1 cellular context compared by ENCODE assay signal in the genomic region with DNA sequence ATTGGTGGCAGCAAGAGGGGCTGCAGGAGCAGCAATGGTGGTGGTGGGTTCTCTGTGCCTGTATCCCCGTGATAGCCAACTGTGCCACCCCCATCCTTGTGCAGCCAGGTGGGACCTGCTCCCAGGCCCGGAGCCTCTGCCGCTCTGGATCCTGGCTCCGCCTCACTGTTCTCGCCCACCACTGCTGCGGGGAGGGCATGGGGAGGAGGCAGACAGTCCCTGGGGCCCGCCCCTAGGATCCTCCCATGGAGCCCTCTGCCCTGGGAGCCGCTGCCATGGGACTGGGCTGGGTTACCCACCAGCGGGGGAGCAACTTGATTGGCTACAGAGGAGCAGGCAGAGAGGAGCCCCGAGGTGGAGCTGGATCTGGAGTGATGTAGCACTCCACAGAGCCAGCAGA.
TF ChIP-seq lines count a peak whose summit lies in the region.

No MANE protein-coding gene starts in this region.

TF ChIP-seq in GM23338, 12 proteins besides CTCF, POLR2A, EP300 and RAD21 (continued from another document):
- TF ChIP-seq ZNF114 (CRISPR knock-in tag; IDR thresholded peaks at IDR 0.05), result no peak
- TF ChIP-seq, protein P1, sequence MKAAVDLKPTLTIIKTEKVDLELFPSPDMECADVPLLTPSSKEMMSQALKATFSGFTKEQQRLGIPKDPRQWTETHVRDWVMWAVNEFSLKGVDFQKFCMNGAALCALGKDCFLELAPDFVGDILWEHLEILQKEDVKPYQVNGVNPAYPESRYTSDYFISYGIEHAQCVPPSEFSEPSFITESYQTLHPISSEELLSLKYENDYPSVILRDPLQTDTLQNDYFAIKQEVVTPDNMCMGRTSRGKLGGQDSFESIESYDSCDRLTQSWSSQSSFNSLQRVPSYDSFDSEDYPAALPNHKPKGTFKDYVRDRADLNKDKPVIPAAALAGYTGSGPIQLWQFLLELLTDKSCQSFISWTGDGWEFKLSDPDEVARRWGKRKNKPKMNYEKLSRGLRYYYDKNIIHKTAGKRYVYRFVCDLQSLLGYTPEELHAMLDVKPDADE (IDR thresholded peaks at IDR 0.05), result no peak
- no peak for TF ChIP-seq POLR2AphosphoS5 (IDR thresholded peaks at IDR 0.05; ENCODE audit: low read depth)
- TF ChIP-seq JUNB (IDR thresholded peaks at IDR 0.05; ENCODE audit: unreplicated experiment), result no peak
- TF ChIP-seq, protein P2, sequence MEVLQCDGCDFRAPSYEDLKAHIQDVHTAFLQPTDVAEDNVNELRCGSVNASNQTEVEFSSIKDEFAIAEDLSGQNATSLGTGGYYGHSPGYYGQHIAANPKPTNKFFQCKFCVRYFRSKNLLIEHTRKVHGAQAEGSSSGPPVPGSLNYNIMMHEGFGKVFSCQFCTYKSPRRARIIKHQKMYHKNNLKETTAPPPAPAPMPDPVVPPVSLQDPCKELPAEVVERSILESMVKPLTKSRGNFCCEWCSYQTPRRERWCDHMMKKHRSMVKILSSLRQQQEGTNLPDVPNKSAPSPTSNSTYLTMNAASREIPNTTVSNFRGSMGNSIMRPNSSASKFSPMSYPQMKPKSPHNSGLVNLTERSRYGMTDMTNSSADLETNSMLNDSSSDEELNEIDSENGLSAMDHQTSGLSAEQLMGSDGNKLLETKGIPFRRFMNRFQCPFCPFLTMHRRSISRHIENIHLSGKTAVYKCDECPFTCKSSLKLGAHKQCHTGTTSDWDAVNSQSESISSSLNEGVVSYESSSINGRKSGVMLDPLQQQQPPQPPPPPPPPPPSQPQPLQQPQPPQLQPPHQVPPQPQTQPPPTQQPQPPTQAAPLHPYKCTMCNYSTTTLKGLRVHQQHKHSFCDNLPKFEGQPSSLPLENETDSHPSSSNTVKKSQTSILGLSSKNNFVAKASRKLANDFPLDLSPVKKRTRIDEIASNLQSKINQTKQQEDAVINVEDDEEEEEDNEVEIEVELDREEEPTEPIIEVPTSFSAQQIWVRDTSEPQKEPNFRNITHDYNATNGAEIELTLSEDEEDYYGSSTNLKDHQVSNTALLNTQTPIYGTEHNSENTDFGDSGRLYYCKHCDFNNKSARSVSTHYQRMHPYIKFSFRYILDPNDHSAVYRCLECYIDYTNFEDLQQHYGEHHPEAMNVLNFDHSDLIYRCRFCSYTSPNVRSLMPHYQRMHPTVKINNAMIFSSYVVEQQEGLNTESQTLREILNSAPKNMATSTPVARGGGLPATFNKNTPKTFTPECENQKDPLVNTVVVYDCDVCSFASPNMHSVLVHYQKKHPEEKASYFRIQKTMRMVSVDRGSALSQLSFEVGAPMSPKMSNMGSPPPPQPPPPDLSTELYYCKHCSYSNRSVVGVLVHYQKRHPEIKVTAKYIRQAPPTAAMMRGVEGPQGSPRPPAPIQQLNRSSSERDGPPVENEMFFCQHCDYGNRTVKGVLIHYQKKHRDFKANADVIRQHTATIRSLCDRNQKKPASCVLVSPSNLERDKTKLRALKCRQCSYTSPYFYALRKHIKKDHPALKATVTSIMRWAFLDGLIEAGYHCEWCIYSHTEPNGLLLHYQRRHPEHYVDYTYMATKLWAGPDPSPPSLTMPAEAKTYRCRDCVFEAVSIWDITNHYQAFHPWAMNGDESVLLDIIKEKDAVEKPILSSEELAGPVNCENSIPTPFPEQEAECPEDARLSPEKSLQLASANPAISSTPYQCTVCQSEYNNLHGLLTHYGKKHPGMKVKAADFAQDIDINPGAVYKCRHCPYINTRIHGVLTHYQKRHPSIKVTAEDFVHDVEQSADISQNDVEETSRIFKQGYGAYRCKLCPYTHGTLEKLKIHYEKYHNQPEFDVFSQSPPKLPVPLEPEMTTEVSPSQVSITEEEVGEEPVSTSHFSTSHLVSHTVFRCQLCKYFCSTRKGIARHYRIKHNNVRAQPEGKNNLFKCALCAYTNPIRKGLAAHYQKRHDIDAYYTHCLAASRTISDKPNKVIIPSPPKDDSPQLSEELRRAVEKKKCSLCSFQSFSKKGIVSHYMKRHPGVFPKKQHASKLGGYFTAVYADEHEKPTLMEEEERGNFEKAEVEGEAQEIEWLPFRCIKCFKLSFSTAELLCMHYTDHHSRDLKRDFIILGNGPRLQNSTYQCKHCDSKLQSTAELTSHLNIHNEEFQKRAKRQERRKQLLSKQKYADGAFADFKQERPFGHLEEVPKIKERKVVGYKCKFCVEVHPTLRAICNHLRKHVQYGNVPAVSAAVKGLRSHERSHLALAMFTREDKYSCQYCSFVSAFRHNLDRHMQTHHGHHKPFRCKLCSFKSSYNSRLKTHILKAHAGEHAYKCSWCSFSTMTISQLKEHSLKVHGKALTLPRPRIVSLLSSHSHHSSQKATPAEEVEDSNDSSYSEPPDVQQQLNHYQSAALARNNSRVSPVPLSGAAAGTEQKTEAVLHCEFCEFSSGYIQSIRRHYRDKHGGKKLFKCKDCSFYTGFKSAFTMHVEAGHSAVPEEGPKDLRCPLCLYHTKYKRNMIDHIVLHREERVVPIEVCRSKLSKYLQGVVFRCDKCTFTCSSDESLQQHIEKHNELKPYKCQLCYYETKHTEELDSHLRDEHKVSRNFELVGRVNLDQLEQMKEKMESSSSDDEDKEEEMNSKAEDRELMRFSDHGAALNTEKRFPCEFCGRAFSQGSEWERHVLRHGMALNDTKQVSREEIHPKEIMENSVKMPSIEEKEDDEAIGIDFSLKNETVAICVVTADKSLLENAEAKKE (CRISPR knock-in tag; IDR thresholded peaks at IDR 0.05), result no peak
- no peak for TF ChIP-seq EZH2phosphoT487 (IDR thresholded peaks at IDR 0.05; ENCODE audit: unreplicated experiment)
- no peak for TF ChIP-seq STAT1 (IDR thresholded peaks at IDR 0.05; ENCODE audit: unreplicated experiment)
TF ChIP-seq in GM23338: peak in this region for 0.
